In the genomic region with DNA sequence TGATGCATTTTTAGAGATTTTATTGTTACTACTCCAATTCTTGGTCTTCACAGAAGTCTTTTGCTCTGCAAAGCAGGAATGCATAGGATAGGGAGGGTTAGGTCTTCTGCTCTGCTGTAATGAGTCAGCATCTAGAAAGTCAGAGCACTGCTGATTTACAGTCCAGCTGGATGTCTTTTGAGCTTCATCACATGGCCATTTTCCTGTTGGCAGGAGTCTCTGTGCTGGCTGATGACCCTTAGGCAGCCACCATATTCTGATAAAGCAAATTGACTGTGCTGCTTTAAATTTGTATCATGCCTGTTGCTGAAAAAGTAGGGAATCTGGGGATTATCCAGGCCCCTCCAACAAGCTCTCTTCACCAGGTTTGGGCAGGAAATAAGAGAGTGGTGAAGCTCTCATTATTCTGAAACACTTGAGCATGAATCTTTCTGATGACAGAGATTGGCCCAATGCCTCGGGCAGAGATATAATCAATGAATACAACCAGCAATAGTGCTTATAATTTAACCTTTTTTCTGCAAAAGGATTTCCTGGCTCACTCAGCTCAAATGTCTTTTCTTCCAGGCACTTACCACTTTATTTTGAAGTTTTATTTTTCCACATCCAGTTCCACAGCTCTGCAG, we compare ENCODE assay signal across 18 cellular contexts. TPM values are rescaled to one million over a fixed set of nuclear protein-coding genes. Genes with fewer than 3 reads are reported as not detected.
DNase-seq lines count a peak whose midpoint lies in the region; ATAC-seq and TF ChIP-seq lines count a peak whose summit lies in the region.
"Had no signal": no experiment of that assay in that cellular context is flagged by ENCODE, and none has a peak within 500 bp of the region (broad histone marks: within the 10 kb centered on the region; RNA-seq: fewer than 3 reads in every experiment).

No MANE protein-coding gene starts in this region.

- TF ChIP-seq CTCF in fibroblast of the aortic adventitia (IDR thresholded peaks at IDR 0.05; ENCODE audit: insufficient read depth, low read length) (no peak), nephron (IDR thresholded peaks at IDR 0.05; ENCODE audit: unreplicated experiment in 3 of 3) (no peak), breast epithelium (IDR thresholded peaks at IDR 0.05) (no peak)

- intact Hi-C loops in breast epithelium (cut with DNase I; ENCODE audit: low total_unique reads), result no loop called here

- no peak for DNase-seq in activated naive CD4-positive, alpha-beta T cell (lab: John Stamatoyannopoulos, UW)
- DNase-seq in RPMI7951 (ENCODE audit: low read depth), result peak; percentile 16
- DNase-seq in fibroblast of the aortic adventitia (ENCODE audit: low read depth), result peak; percentile 56
- no peak for DNase-seq in substantia nigra (lab: John Stamatoyannopoulos, UW)
- DNase-seq in breast epithelium (ENCODE audit: low spot score in 2 of 2), result no peak
- DNase-seq: activated CD4-positive, alpha-beta T cell treated with anti-CD3 and anti-CD28 coated beads for 48 hours; activated naive CD4-positive, alpha-beta T cell treated with anti-CD3 and anti-CD28 coated beads, Interleukin-2, amount 50 U/mL, for 16 hours; C1 segment of cervical spinal cord; DMS79 treated with DMSO at 0.1 percent for 48 hours; hypothalamus; NCI-H187; NCI-H510A treated with DMSO at 0.1 percent for 48 hours; nucleus accumbens had no signal

- H3K9me3 ChIP-seq in breast epithelium, result peaks cover 7 to 10% of the 10 kb centered on the region in 2 donors

- H3K27ac Mint-ChIP-seq in activated naive CD4-positive, alpha-beta T cell treated with anti-CD3 and anti-CD28 coated beads, Interleukin-2, amount 50 U/mL, for 24 hours, result peak overlapping the region; percentile 57
- peak overlapping the region in 2 of 3 experiments; percentile 85 for H3K27ac Mint-ChIP-seq in nephron

- no peak overlapping the region for H3K27ac ChIP-seq in substantia nigra (ENCODE audit: low read depth, low read length, poor library complexity, severe bottlenecking)
- no peak overlapping the region for H3K27ac ChIP-seq in breast epithelium
- H3K27ac ChIP-seq: cardiac muscle cell had no signal

- no peaks in the 10 kb centered on the region for H3K27me3 ChIP-seq in breast epithelium

- H3K4me1 ChIP-seq in breast epithelium, result no peaks in the 10 kb centered on the region

- H3K4me3 ChIP-seq in fibroblast of the aortic adventitia (ENCODE audit: low read depth, low read length) (no peak overlapping the region), breast epithelium (no peak overlapping the region)
- H3K4me3 ChIP-seq: cardiac muscle cell had no signal

- H3K9me3 Mint-ChIP-seq in activated naive CD4-positive, alpha-beta T cell treated with anti-CD3 and anti-CD28 coated beads, Interleukin-2, amount 50 U/mL, for 24 hours, result peaks cover 8% of the 10 kb centered on the region
- peaks cover 21% of the 10 kb centered on the region for H3K9me3 Mint-ChIP-seq in nephron

- H3K4me1 Mint-ChIP-seq in activated naive CD4-positive, alpha-beta T cell treated with anti-CD3 and anti-CD28 coated beads, Interleukin-2, amount 50 U/mL, for 24 hours, result peaks cover 47% of the 10 kb centered on the region
- H3K4me1 Mint-ChIP-seq in nephron, result peaks cover 15% of the 10 kb centered on the region

- no peak overlapping the region for H3K4me3 Mint-ChIP-seq in activated naive CD4-positive, alpha-beta T cell treated with anti-CD3 and anti-CD28 coated beads, Interleukin-2, amount 50 U/mL, for 24 hours
- no peak overlapping the region for H3K4me3 Mint-ChIP-seq in nephron

- no peak for TF ChIP-seq POLR2A in breast epithelium (IDR thresholded peaks at IDR 0.05)

- H3K36me3 Mint-ChIP-seq in activated naive CD4-positive, alpha-beta T cell treated with anti-CD3 and anti-CD28 coated beads, Interleukin-2, amount 50 U/mL, for 24 hours, result peaks cover 3% of the 10 kb centered on the region
- H3K36me3 Mint-ChIP-seq in nephron (ENCODE audit: low read depth), result no peaks in the 10 kb centered on the region

- ATAC-seq in HG03520 (IDR thresholded peaks at IDR 0.05; ENCODE audit: unreplicated experiment), result no peak
- ATAC-seq: esophagus mucosa had no signal

- H3K36me3 ChIP-seq in breast epithelium, result no peaks in the 10 kb centered on the region
- H3K36me3 ChIP-seq: cardiac muscle cell had no signal

- no peaks in the 10 kb centered on the region for H3K27me3 Mint-ChIP-seq in activated naive CD4-positive, alpha-beta T cell treated with anti-CD3 and anti-CD28 coated beads, Interleukin-2, amount 50 U/mL, for 24 hours
- peaks cover 16% of the 10 kb centered on the region for H3K27me3 Mint-ChIP-seq in nephron (ENCODE audit: low read depth)

RNA-seq across cellular contexts. Expression of gene CRBN, which starts 9.7 kb away (rescaled TPM):
- 64.9 and 73.5 TPM in 2 replicates for total RNA-seq in RPMI7951 (2014; rRNA removed; shearing (Covaris generic))
- 57.0 and 70.9 TPM in 2 replicates for total RNA-seq in fibroblast of the aortic adventitia (ENCODE audit: low replicate concordance)
- 100 to 1,000 TPM; 111 to 197 (median 143) TPM for total RNA-seq in breast epithelium

Comparison
In these comparisons a context has a peak if more than half of its experiments do, and no peak if none do; other contexts are left out.
1. DNase-seq: peak in RPMI7951 (single experiment) and fibroblast of the aortic adventitia (single experiment); none in activated naive CD4-positive, alpha-beta T cell (0 of 4), substantia nigra (0 of 49) and breast epithelium (0 of 2).